In the genomic region with DNA sequence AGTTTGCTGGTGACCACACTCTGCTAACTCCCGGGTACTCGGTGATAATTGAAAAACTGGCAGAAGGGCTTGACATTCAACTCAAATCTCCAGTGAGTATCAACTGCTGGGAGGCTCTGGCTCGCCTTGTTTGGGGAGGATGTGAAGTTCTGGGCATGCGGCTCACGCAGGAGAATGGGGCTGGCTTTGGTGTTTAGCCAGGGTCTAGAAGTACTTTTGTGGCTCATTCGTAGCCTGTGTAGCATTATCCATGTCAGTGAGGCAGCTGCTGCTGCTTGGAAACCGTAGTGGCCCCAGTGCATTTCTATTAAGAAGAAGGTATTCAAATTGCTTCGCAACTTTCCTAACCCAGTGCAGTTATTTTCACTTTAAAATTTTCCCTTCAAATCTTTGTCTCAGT, we compare ENCODE assay signal across 21 cellular contexts. TPM values are rescaled to one million over a fixed set of nuclear protein-coding genes. Genes with fewer than 3 reads are reported as not detected.
DNase-seq lines count a peak whose midpoint lies in the region; ATAC-seq and TF ChIP-seq lines count a peak whose summit lies in the region.
"Had no signal": no experiment of that assay in that cellular context is flagged by ENCODE, and none has a peak within 500 bp of the region (broad histone marks: within the 10 kb centered on the region; RNA-seq: fewer than 3 reads in every experiment).

No MANE protein-coding gene starts in this region.

- H3K9ac ChIP-seq in rectal smooth muscle tissue (ENCODE audit: low read length): no peak overlapping the region
- H3K9ac ChIP-seq: BLaER1 treated with 17β-estradiol and CSF1 and Interleukin-3, amounts not matched to agents 10 nM and 100 nM had no signal

- H3K27ac Mint-ChIP-seq in natural killer cell treated with Interleukin-12 subunit alpha and Interleukin-12 subunit beta and Interleukin-15 and Interleukin-18, amount 100 ng/mL, for 72 hours: no peak overlapping the region
- H3K27ac Mint-ChIP-seq: activated CD8-positive, alpha-beta T cell treated with anti-CD3 and anti-CD28 coated beads, Interleukin-2, amount 10 ng/mL, durations not matched to agents 7 days and 5 days; activated naive CD8-positive, alpha-beta T cell; activated T-cell treated with anti-CD3 and anti-CD28 coated beads, Interleukin-2, amount 50 U/mL, for 72 hours; HFFc6; immature natural killer cell; natural killer cell; T-helper 1 cell treated with Interleukin-12 subunit alpha and Interleukin-12 subunit beta and Interleukin-4 antibody, amounts not matched to agents 30 μg/mL and 1 μg/mL, for 36 hours had no signal

- H3K9me3 Mint-ChIP-seq in natural killer cell treated with Interleukin-12 subunit alpha and Interleukin-12 subunit beta and Interleukin-15 and Interleukin-18, amount 100 ng/mL, for 72 hours: no peaks in the 10 kb centered on the region
- H3K9me3 Mint-ChIP-seq: activated T-cell treated with anti-CD3 and anti-CD28 coated beads, Interleukin-2, amount 50 U/mL, for 72 hours; HFFc6; immature natural killer cell; natural killer cell; T-helper 1 cell treated with Interleukin-12 subunit alpha and Interleukin-12 subunit beta and Interleukin-4 antibody, amounts not matched to agents 30 μg/mL and 1 μg/mL, for 36 hours had no signal

- peaks cover 4 to 19% (median 13%) of the 10 kb centered on the region in 4 donors for H3K4me1 ChIP-seq in esophagus muscularis mucosa
- peaks cover 7% of the 10 kb centered on the region for H3K4me1 ChIP-seq in rectal smooth muscle tissue (ENCODE audit: control insufficient read depth, insufficient read depth, low read length)
- H3K4me1 ChIP-seq: suprapubic skin had no signal

- TF ChIP-seq CTCF in esophagus muscularis mucosa (IDR thresholded peaks at IDR 0.05) (no peak), lower leg skin (IDR thresholded peaks at IDR 0.05) (no peak)

- WGBS in esophagus muscularis mucosa: 31% methylated on average over 4 of the region's 8 CpGs
- WGBS in lower leg skin, 2 donors: 85 to 91% methylated on average over 8 of the region's 8 CpGs

- no peak overlapping the region for H3K4me3 Mint-ChIP-seq in natural killer cell treated with Interleukin-12 subunit alpha and Interleukin-12 subunit beta and Interleukin-15 and Interleukin-18, amount 100 ng/mL, for 72 hours
- H3K4me3 Mint-ChIP-seq: activated CD8-positive, alpha-beta T cell treated with anti-CD3 and anti-CD28 coated beads, Interleukin-2, amount 10 ng/mL, durations not matched to agents 7 days and 5 days; activated naive CD8-positive, alpha-beta T cell; activated T-cell treated with anti-CD3 and anti-CD28 coated beads, Interleukin-2, amount 50 U/mL, for 72 hours; HFFc6; immature natural killer cell; natural killer cell; T-helper 1 cell treated with Interleukin-12 subunit alpha and Interleukin-12 subunit beta and Interleukin-4 antibody, amounts not matched to agents 30 μg/mL and 1 μg/mL, for 36 hours had no signal

- H3K36me3 ChIP-seq in esophagus muscularis mucosa: peaks cover 0 to 57% (median 32%) of the 10 kb centered on the region in 4 donors
- H3K36me3 ChIP-seq in rectal smooth muscle tissue (ENCODE audit: control insufficient read depth, insufficient read depth, low read length): peaks cover 6% of the 10 kb centered on the region

- DNase-seq in NCI-H146 (lab: John Stamatoyannopoulos, UW) (peak; percentile 29), NCI-H146 treated with DMSO at 0.1 percent for 48 hours (lab: John Stamatoyannopoulos, UW; ENCODE audit: unreplicated experiment) (no peak), NCI-H2107 treated with DMSO at 0.1 percent for 48 hours (lab: John Stamatoyannopoulos, UW; ENCODE audit: unreplicated experiment) (peak; percentile 53), esophagus muscularis mucosa (ENCODE audit: extremely low spot score) (no peak), lower leg skin (ENCODE audit: low spot score in 2 of 2) (no peak)
- DNase-seq in natural killer cell treated with Interleukin-12 subunit alpha and Interleukin-12 subunit beta and Interleukin-15 and Interleukin-18, amount 100 ng/mL, for 72 hours (ENCODE audit: low spot score): no peak
- DNase-seq: activated CD8-positive, alpha-beta T cell treated with anti-CD3 and anti-CD28 coated beads, Interleukin-2, amount 10 ng/mL, durations not matched to agents 7 days and 5 days; activated T-cell treated with anti-CD3 and anti-CD28 coated beads, Interleukin-2, amount 50 U/mL, for 72 hours; dermis blood vessel endothelial cell; HFFc6; immature natural killer cell; natural killer cell; OCI-M1; WERI-Rb-1 had no signal

- no peak for ATAC-seq in GM21526 (IDR thresholded peaks at IDR 0.05; ENCODE audit: low FRiP score, unreplicated experiment)
- ATAC-seq in natural killer cell treated with Interleukin-12 subunit alpha and Interleukin-12 subunit beta and Interleukin-15 and Interleukin-18, amount 100 ng/mL, for 72 hours: no peak
- ATAC-seq: activated CD8-positive, alpha-beta T cell treated with anti-CD3 and anti-CD28 coated beads, Interleukin-2, amount 10 ng/mL, durations not matched to agents 7 days and 5 days; activated T-cell treated with anti-CD3 and anti-CD28 coated beads, Interleukin-2, amount 50 U/mL, for 72 hours; natural killer cell had no signal

- H3K36me3 Mint-ChIP-seq in natural killer cell treated with Interleukin-12 subunit alpha and Interleukin-12 subunit beta and Interleukin-15 and Interleukin-18, amount 100 ng/mL, for 72 hours: peaks cover 4% of the 10 kb centered on the region

- no peaks in the 10 kb centered on the region for H3K9me3 ChIP-seq in esophagus muscularis mucosa
- H3K9me3 ChIP-seq: BLaER1 treated with 17β-estradiol and CSF1 and Interleukin-3, amounts not matched to agents 10 nM and 100 nM; suprapubic skin had no signal

- no peaks in the 10 kb centered on the region for H3K27me3 Mint-ChIP-seq in natural killer cell treated with Interleukin-12 subunit alpha and Interleukin-12 subunit beta and Interleukin-15 and Interleukin-18, amount 100 ng/mL, for 72 hours
- H3K27me3 Mint-ChIP-seq: activated naive CD8-positive, alpha-beta T cell had no signal

- no peak for TF ChIP-seq EP300 in esophagus muscularis mucosa (IDR thresholded peaks at IDR 0.05)

- H3K4me3 ChIP-seq in esophagus muscularis mucosa (peak overlapping the region in 2 of 4 donors; percentile 15 to 29), rectal smooth muscle tissue (ENCODE audit: low read length) (no peak overlapping the region), lower leg skin (ENCODE audit: low read depth, poor library complexity, severe bottlenecking) (no peak overlapping the region)
- H3K4me3 ChIP-seq: BLaER1 treated with 17β-estradiol and CSF1 and Interleukin-3, amounts not matched to agents 10 nM and 100 nM; lung; suprapubic skin had no signal

- TF ChIP-seq POLR2A in esophagus muscularis mucosa (IDR thresholded peaks at IDR 0.05; ENCODE audit: low read depth) (no peak), lower leg skin (IDR thresholded peaks at IDR 0.05) (no peak)

- intact Hi-C loops in esophagus muscularis mucosa (cut with DNase I): no loop called here
- intact Hi-C loops in lower leg skin (cut with DNase I; ENCODE audit: low total_unique reads): no loop called here

- peaks cover 0 to 6% of the 10 kb centered on the region in 2 donors for H3K4me1 Mint-ChIP-seq in natural killer cell treated with Interleukin-12 subunit alpha and Interleukin-12 subunit beta and Interleukin-15 and Interleukin-18, amount 100 ng/mL, for 72 hours (ENCODE audit: low read depth in 2 of 2)
- H3K4me1 Mint-ChIP-seq: immature natural killer cell, natural killer cell had no signal

- H3K27me3 ChIP-seq in esophagus muscularis mucosa (no peaks in the 10 kb centered on the region), rectal smooth muscle tissue (ENCODE audit: control insufficient read depth, insufficient read depth, low read length) (no peaks in the 10 kb centered on the region)
- H3K27me3 ChIP-seq: BLaER1 treated with 17β-estradiol and CSF1 and Interleukin-3, amounts not matched to agents 10 nM and 100 nM; suprapubic skin had no signal

- H3K27ac ChIP-seq in esophagus muscularis mucosa (replicated peaks in 1 of 4): peak overlapping the region in 3 of 4 donors; percentile 27 to 62 (median 27)
- H3K27ac ChIP-seq in rectal smooth muscle tissue (ENCODE audit: low read depth, low read length): peak overlapping the region; percentile 72
- H3K27ac ChIP-seq: BLaER1 treated with 17β-estradiol and CSF1 and Interleukin-3, amounts not matched to agents 10 nM and 100 nM; suprapubic skin; WERI-Rb-1 had no signal

RNA-seq across cellular contexts. Expression of a gene that starts 52.2 kb away (rescaled TPM):
- total RNA-seq in esophagus muscularis mucosa (10 to 100 TPM; 10.3 to 13.2 (median 11.7) TPM), lower leg skin (10 to 100 TPM; 23.5 to 27.9 (median 24.5) TPM)
- 10 to 100 TPM in 1 of 2 donors, 1 to 10 TPM in 1; 8.1 to 10.6 TPM for total RNA-seq in natural killer cell treated with Interleukin-12 subunit alpha and Interleukin-12 subunit beta and Interleukin-15 and Interleukin-18, amount 100 ng/mL, for 72 hours

RNA-seq across cellular contexts. Expression of a gene that starts 52.6 kb away (rescaled TPM):
- 1 to 10 TPM; 6.3 to 9.6 (median 8.4) TPM for total RNA-seq in esophagus muscularis mucosa
- 10 to 100 TPM in 1 of 4 donors, 1 to 10 TPM in 3; 6.1 to 10.8 (median 8.8) TPM for total RNA-seq in lower leg skin
- total RNA-seq in natural killer cell treated with Interleukin-12 subunit alpha and Interleukin-12 subunit beta and Interleukin-15 and Interleukin-18, amount 100 ng/mL, for 72 hours: 10 to 100 TPM; 10.2 to 14.7 TPM

RNA-seq across cellular contexts. Expression of a gene that starts 56.9 kb away (rescaled TPM):
- total RNA-seq in esophagus muscularis mucosa: 100 to 1,000 TPM; 134 to 189 (median 142) TPM
- 100 to 1,000 TPM in 1 of 4 donors, 10 to 100 TPM in 3; 69.0 to 101 (median 87.9) TPM for total RNA-seq in lower leg skin
- 100 to 1,000 TPM; 105 to 152 TPM for total RNA-seq in natural killer cell treated with Interleukin-12 subunit alpha and Interleukin-12 subunit beta and Interleukin-15 and Interleukin-18, amount 100 ng/mL, for 72 hours

Comparison
In these comparisons a context has a peak if more than half of its experiments do, and no peak if none do; other contexts are left out.
1. DNase-seq: peak in NCI-H146 (single experiment) and NCI-H2107 treated with DMSO at 0.1 percent for 48 hours (single experiment); none in NCI-H146 treated with DMSO at 0.1 percent for 48 hours (single experiment), esophagus muscularis mucosa (single experiment), lower leg skin (0 of 2) and natural killer cell treated with Interleukin-12 subunit alpha and Interleukin-12 subunit beta and Interleukin-15 and Interleukin-18, amount 100 ng/mL, for 72 hours (single experiment).